In genomic region chr6:123393333-123393732, GRCh38 we compare ENCODE assay signal across 9 cellular contexts.
DNase-seq lines count a peak whose midpoint lies in the region; ATAC-seq and TF ChIP-seq lines count a peak whose summit lies in the region.
"Had no signal": no experiment of that assay in that cellular context is flagged by ENCODE, and none has a peak within 500 bp of the region (broad histone marks: within the 10 kb centered on the region; RNA-seq: fewer than 3 reads in every experiment).

No MANE protein-coding gene starts in this region.

- peak; percentile 5 for DNase-seq in SKM-1 (lab: John Stamatoyannopoulos, UW; ENCODE audit: unreplicated experiment)
- no peak for DNase-seq in SKM-1 treated with dmso at 0.1 percent for 144 hours (lab: John Stamatoyannopoulos, UW; ENCODE audit: unreplicated experiment)
- DNase-seq in NCI-H2227 treated with DMSO at 0.1 percent for 48 hours (lab: John Stamatoyannopoulos, UW) = peak; percentile 4
- DNase-seq in dorsolateral prefrontal cortex = no peak
- DNase-seq in superior temporal gyrus (ENCODE audit: extremely low spot score) = peak; percentile 66
- DNase-seq in activated naive CD4-positive, alpha-beta T cell (lab: John Stamatoyannopoulos, UW) = no peak
- DNase-seq in central memory CD4-positive, alpha-beta T cell = no peak
- DNase-seq: T-helper 2 cell had no signal

- no peaks in the 10 kb centered on the region for H3K27me3 ChIP-seq in dorsolateral prefrontal cortex

- peak overlapping the region in 1 of 59 donors; percentile 9 for H3K4me3 ChIP-seq in dorsolateral prefrontal cortex

- ATAC-seq in GM21786 (IDR thresholded peaks at IDR 0.05; ENCODE audit: unreplicated experiment) = no peak

- peak in 53 of 56 donors; percentile 16 to 73 (median 44) for TF ChIP-seq CTCF in dorsolateral prefrontal cortex (IDR thresholded peaks at IDR 0.05 in 54 of 56, conservative IDR thresholded peaks at IDR 0.05 in 2 of 56; ENCODE audit: low read depth in 1 of 56, partially characterized antibody in 56 of 56)

- intact Hi-C loops in dorsolateral prefrontal cortex (cut with DNase I) = no loop called here

- no peak overlapping the region for H3K27ac ChIP-seq in dorsolateral prefrontal cortex

Comparison
In these comparisons a context has a peak if more than half of its experiments do, and no peak if none do; other contexts are left out.
1. DNase-seq: peak in SKM-1 (single experiment), NCI-H2227 treated with DMSO at 0.1 percent for 48 hours (single experiment) and superior temporal gyrus (single experiment); none in SKM-1 treated with dmso at 0.1 percent for 144 hours (single experiment), dorsolateral prefrontal cortex (0 of 10), activated naive CD4-positive, alpha-beta T cell (0 of 4) and central memory CD4-positive, alpha-beta T cell (single experiment).